Comparison of ENCODE assay signal across 12 cellular contexts in genomic region chr3:143283432-143284128, GRCh38.
DNase-seq lines count a peak whose midpoint lies in the region; ATAC-seq and TF ChIP-seq lines count a peak whose summit lies in the region.
"Had no signal": no experiment of that assay in that cellular context is flagged by ENCODE, and none has a peak within 500 bp of the region (broad histone marks: within the 10 kb centered on the region; RNA-seq: fewer than 3 reads in every experiment).

No MANE protein-coding gene starts in this region.

- TF ChIP-seq POLR2A in erythroblast (IDR thresholded peaks at IDR 0.05; ENCODE audit: low read length), result peak; percentile 42

- DNase-seq in stimulated activated CD4-positive, alpha-beta T cell treated with anti-CD3 and anti-CD28 coated beads, Interleukin-1b, Interleukin-23, amount 100 ng/mL, for 48 hours, result peak; percentile 26
- no peak for DNase-seq in stimulated activated CD4-positive, alpha-beta T cell treated with anti-CD3 and anti-CD28 coated beads, Interleukin-4, amount 100 ng/mL, for 4 hours
- DNase-seq in erythroblast (lab: John Stamatoyannopoulos, UW) (peak; percentile 94 to 99), GM10248 (ENCODE audit: extremely low spot score) (no peak), mucosa of gallbladder (ENCODE audit: low spot score) (no peak), kidney tubule cell (ENCODE audit: low spot score) (no peak)
- DNase-seq in effector CD4-positive, alpha-beta T cell, result no peak
- DNase-seq: amniotic stem cell, DMS79, NCI-H226 had no signal

- TF ChIP-seq CTCF in GM10248 (IDR thresholded peaks at IDR 0.05; ENCODE audit: control extremely low read depth, extremely low read depth, low read depth, missing control alignments), result no peak

- ATAC-seq in SK-N-SH treated with all-trans-retinoic acid at 6 μM for 48 hours, result peak; percentile 78
- ATAC-seq: Panc1 had no signal

- CTCF ChIA-PET in GM10248 (lab: Yijun Ruan, JAX), result no interaction called here

- POLR2A ChIA-PET in GM10248 (lab: Yijun Ruan, JAX), result no interaction called here

TF ChIP-seq in SK-N-SH treated with all-trans-retinoic acid at 6 μM for 48 hours, 23 proteins besides CTCF, POLR2A, EP300 and RAD21:
- TF ChIP-seq ESRRG (CRISPR knock-in tag; IDR thresholded peaks at IDR 0.05), result no peak
- no peak for TF ChIP-seq OSR1 (CRISPR knock-in tag; IDR thresholded peaks at IDR 0.05)
- no peak for TF ChIP-seq GLIS3 (CRISPR knock-in tag; IDR thresholded peaks at IDR 0.05)
- no peak for TF ChIP-seq ZFP3 (CRISPR knock-in tag; IDR thresholded peaks at IDR 0.05)
- TF ChIP-seq ISL1 (CRISPR knock-in tag; IDR thresholded peaks at IDR 0.05), result no peak
- TF ChIP-seq RARB (CRISPR knock-in tag; IDR thresholded peaks at IDR 0.05), result no peak
- TF ChIP-seq ZNF565 (CRISPR knock-in tag; conservative IDR thresholded peaks at IDR 0.05; ENCODE audit: low read depth), result no peak
- TF ChIP-seq SNAI2 (CRISPR knock-in tag; IDR thresholded peaks at IDR 0.05), result no peak
- TF ChIP-seq, protein P1, sequence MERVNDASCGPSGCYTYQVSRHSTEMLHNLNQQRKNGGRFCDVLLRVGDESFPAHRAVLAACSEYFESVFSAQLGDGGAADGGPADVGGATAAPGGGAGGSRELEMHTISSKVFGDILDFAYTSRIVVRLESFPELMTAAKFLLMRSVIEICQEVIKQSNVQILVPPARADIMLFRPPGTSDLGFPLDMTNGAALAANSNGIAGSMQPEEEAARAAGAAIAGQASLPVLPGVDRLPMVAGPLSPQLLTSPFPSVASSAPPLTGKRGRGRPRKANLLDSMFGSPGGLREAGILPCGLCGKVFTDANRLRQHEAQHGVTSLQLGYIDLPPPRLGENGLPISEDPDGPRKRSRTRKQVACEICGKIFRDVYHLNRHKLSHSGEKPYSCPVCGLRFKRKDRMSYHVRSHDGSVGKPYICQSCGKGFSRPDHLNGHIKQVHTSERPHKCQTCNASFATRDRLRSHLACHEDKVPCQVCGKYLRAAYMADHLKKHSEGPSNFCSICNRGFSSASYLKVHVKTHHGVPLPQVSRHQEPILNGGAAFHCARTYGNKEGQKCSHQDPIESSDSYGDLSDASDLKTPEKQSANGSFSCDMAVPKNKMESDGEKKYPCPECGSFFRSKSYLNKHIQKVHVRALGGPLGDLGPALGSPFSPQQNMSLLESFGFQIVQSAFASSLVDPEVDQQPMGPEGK (CRISPR knock-in tag; IDR thresholded peaks at IDR 0.05; ENCODE audit: borderline replicate concordance), result no peak
- no peak for TF ChIP-seq TOX (CRISPR knock-in tag; IDR thresholded peaks at IDR 0.05; ENCODE audit: borderline replicate concordance)
- TF ChIP-seq ZC3H10 (CRISPR knock-in tag; IDR thresholded peaks at IDR 0.05), result no peak
- no peak for TF ChIP-seq PPARA (CRISPR knock-in tag; IDR thresholded peaks at IDR 0.05; ENCODE audit: borderline replicate concordance)
- no peak for TF ChIP-seq TSHZ2 (CRISPR knock-in tag; IDR thresholded peaks at IDR 0.05)
- TF ChIP-seq CSDC2 (CRISPR knock-in tag; IDR thresholded peaks at IDR 0.05), result no peak

Comparison
In these comparisons a context has a peak if more than half of its experiments do, and no peak if none do; other contexts are left out.
1. DNase-seq: peak in stimulated activated CD4-positive, alpha-beta T cell treated with anti-CD3 and anti-CD28 coated beads, Interleukin-1b, Interleukin-23, amount 100 ng/mL, for 48 hours (single experiment) and erythroblast (2 of 2); none in stimulated activated CD4-positive, alpha-beta T cell treated with anti-CD3 and anti-CD28 coated beads, Interleukin-4, amount 100 ng/mL, for 4 hours (0 of 2), GM10248 (single experiment), mucosa of gallbladder (single experiment), effector CD4-positive, alpha-beta T cell (single experiment) and kidney tubule cell (single experiment).